In genomic region chr14:89276424-89276975, GRCh38 we compare ENCODE assay signal across 9 cellular contexts.
DNase-seq lines count a peak whose midpoint lies in the region; ATAC-seq and TF ChIP-seq lines count a peak whose summit lies in the region.
"Had no signal": no experiment of that assay in that cellular context is flagged by ENCODE, and none has a peak within 500 bp of the region (broad histone marks: within the 10 kb centered on the region; RNA-seq: fewer than 3 reads in every experiment).

No MANE protein-coding gene starts in this region.

- peaks cover 0 to 5% of the 10 kb centered on the region in 2 donors for H3K9me3 Mint-ChIP-seq in stimulated activated naive CD8-positive, alpha-beta T cell treated with anti-CD3 and anti-CD28 coated beads, Interleukin-15, amount 100 ng/mL, for 72 hours
- H3K9me3 Mint-ChIP-seq: neural crest cell had no signal

- DNase-seq in T-helper 17 cell = no peak
- peak; percentile 91 for DNase-seq in glomerular visceral epithelial cell (ENCODE audit: extremely low spot score)
- DNase-seq in stimulated activated naive CD8-positive, alpha-beta T cell treated with anti-CD3 and anti-CD28 coated beads, Interleukin-15, amount 100 ng/mL, for 72 hours = peak; percentile 82 to 94
- no peak for DNase-seq in KG1 (lab: John Stamatoyannopoulos, UW)
- DNase-seq in colonic mucosa = no peak
- no peak for DNase-seq in HuH-7 (ENCODE audit: low spot score)

- H3K27ac Mint-ChIP-seq in T-helper 17 cell = peak overlapping the region; percentile 6
- H3K27ac Mint-ChIP-seq in stimulated activated naive CD8-positive, alpha-beta T cell treated with anti-CD3 and anti-CD28 coated beads, Interleukin-15, amount 100 ng/mL, for 72 hours = peak overlapping the region; percentile 95 to 97

- H3K4me3 ChIP-seq in colonic mucosa = no peak overlapping the region

- peaks cover 4% of the 10 kb centered on the region for H3K36me3 Mint-ChIP-seq in T-helper 17 cell (ENCODE audit: low read depth)

- no peak overlapping the region for H3K27ac ChIP-seq in colonic mucosa

- no peaks in the 10 kb centered on the region for H3K9me3 ChIP-seq in T-helper 17 cell (ENCODE audit: control insufficient read depth, low read length, poor library complexity, severe bottlenecking)
- H3K9me3 ChIP-seq in colonic mucosa = no peaks in the 10 kb centered on the region

- intact Hi-C loops in colonic mucosa (cut with DNase I) = no loop called here

- H3K27me3 Mint-ChIP-seq in T-helper 17 cell = no peaks in the 10 kb centered on the region
- H3K27me3 Mint-ChIP-seq in stimulated activated naive CD8-positive, alpha-beta T cell treated with anti-CD3 and anti-CD28 coated beads, Interleukin-15, amount 100 ng/mL, for 72 hours = no peaks in the 10 kb centered on the region

- peaks cover 39% of the 10 kb centered on the region for H3K4me1 Mint-ChIP-seq in T-helper 17 cell
- peaks cover 82% of the 10 kb centered on the region for H3K4me1 Mint-ChIP-seq in stimulated activated naive CD8-positive, alpha-beta T cell treated with anti-CD3 and anti-CD28 coated beads, Interleukin-15, amount 100 ng/mL, for 72 hours

- ATAC-seq in GM18909 (IDR thresholded peaks at IDR 0.05; ENCODE audit: poor library complexity, unreplicated experiment) (peak; percentile 93), HG02884 (IDR thresholded peaks at IDR 0.05; ENCODE audit: unreplicated experiment) (peak; percentile 96), T-helper 17 cell (peak; percentile 80)
- peak; percentile 99 for ATAC-seq in stimulated activated naive CD8-positive, alpha-beta T cell treated with anti-CD3 and anti-CD28 coated beads, Interleukin-15, amount 100 ng/mL, for 72 hours

- no peaks in the 10 kb centered on the region for H3K27me3 ChIP-seq in colonic mucosa

- H3K4me1 ChIP-seq in colonic mucosa = no peaks in the 10 kb centered on the region

- no peak overlapping the region for H3K9ac ChIP-seq in colonic mucosa (ENCODE audit: low read depth in 2 of 2, low read length in 2 of 2)

- H3K36me3 ChIP-seq in colonic mucosa = no peaks in the 10 kb centered on the region

- H3K4me3 Mint-ChIP-seq in T-helper 17 cell = peak overlapping the region; percentile 19
- peak overlapping the region; percentile 73 to 75 for H3K4me3 Mint-ChIP-seq in stimulated activated naive CD8-positive, alpha-beta T cell treated with anti-CD3 and anti-CD28 coated beads, Interleukin-15, amount 100 ng/mL, for 72 hours
- H3K4me3 Mint-ChIP-seq: neural crest cell had no signal

- TF ChIP-seq CTCF in colonic mucosa (IDR thresholded peaks at IDR 0.05) = no peak

Comparison
In these comparisons a context has a peak if more than half of its experiments do, and no peak if none do; other contexts are left out.
1. DNase-seq: peak in glomerular visceral epithelial cell (single experiment) and stimulated activated naive CD8-positive, alpha-beta T cell treated with anti-CD3 and anti-CD28 coated beads, Interleukin-15, amount 100 ng/mL, for 72 hours (2 of 2); none in T-helper 17 cell (0 of 3), KG1 (single experiment), colonic mucosa (single experiment) and HuH-7 (single experiment).
2. Peak in every context shown above with its lines, with median percentiles within 50 percentile points of each other: ATAC-seq.